ENCODE assay signal across 1 cellular context in genomic region chr1:63327417-63328139, GRCh38.
TF ChIP-seq lines count a peak whose summit lies in the region.

No MANE protein-coding gene starts in this region.

TF ChIP-seq in WTC11, 78 proteins besides CTCF, POLR2A, EP300 and RAD21 (continued from another document):
- TF ChIP-seq ZNF532 (CRISPR knock-in tag; IDR thresholded peaks at IDR 0.05; ENCODE audit: borderline replicate concordance), result no peak
- TF ChIP-seq ZNF317 (CRISPR knock-in tag; IDR thresholded peaks at IDR 0.05; ENCODE audit: borderline replicate concordance, low read depth), result no peak
- TF ChIP-seq ZNF263 (CRISPR knock-in tag; IDR thresholded peaks at IDR 0.05; ENCODE audit: low read depth), result no peak
- no peak for TF ChIP-seq MYBL2 (CRISPR knock-in tag; IDR thresholded peaks at IDR 0.05)
- TF ChIP-seq ZNF121 (CRISPR knock-in tag; IDR thresholded peaks at IDR 0.05), result peak; percentile 78; the same call in 1 of the 2 replicates
- 0 out of 2 replicates have a peak, but pooled peaks have one; percentile 49 for TF ChIP-seq ZBTB43 (CRISPR knock-in tag; IDR thresholded peaks at IDR 0.05)
- TF ChIP-seq MLX (CRISPR knock-in tag; IDR thresholded peaks at IDR 0.05), result no peak
- 0 out of 2 replicates have a peak, but pooled peaks have one; percentile 62 for TF ChIP-seq ZNF138 (CRISPR knock-in tag; conservative IDR thresholded peaks at IDR 0.05)
- TF ChIP-seq JUN (CRISPR knock-in tag; IDR thresholded peaks at IDR 0.05), result no peak
- no peak for TF ChIP-seq ZNF232 (CRISPR knock-in tag; IDR thresholded peaks at IDR 0.05)
- no peak for TF ChIP-seq USF1 (CRISPR knock-in tag; IDR thresholded peaks at IDR 0.05)
- TF ChIP-seq NFE2L1 (CRISPR knock-in tag; IDR thresholded peaks at IDR 0.05), result 0 out of 2 replicates have a peak, but pooled peaks have one; percentile 52
- TF ChIP-seq HMGXB4 (CRISPR knock-in tag; IDR thresholded peaks at IDR 0.05), result peak; percentile 75; the same call in 1 of the 2 replicates
- no peak for TF ChIP-seq SOX15 (CRISPR knock-in tag; IDR thresholded peaks at IDR 0.05)
- 0 out of 2 replicates have a peak, but pooled peaks have one; percentile 28 for TF ChIP-seq ARID4B (CRISPR knock-in tag; IDR thresholded peaks at IDR 0.05; ENCODE audit: borderline replicate concordance)
- TF ChIP-seq TP53 (CRISPR knock-in tag; IDR thresholded peaks at IDR 0.05), result peak; percentile 49; the same call in 1 of the 2 replicates
- TF ChIP-seq OVOL2 (CRISPR knock-in tag; IDR thresholded peaks at IDR 0.05; ENCODE audit: borderline replicate concordance), result no peak
